ENCODE assay signal across 17 cellular contexts in the genomic region with DNA sequence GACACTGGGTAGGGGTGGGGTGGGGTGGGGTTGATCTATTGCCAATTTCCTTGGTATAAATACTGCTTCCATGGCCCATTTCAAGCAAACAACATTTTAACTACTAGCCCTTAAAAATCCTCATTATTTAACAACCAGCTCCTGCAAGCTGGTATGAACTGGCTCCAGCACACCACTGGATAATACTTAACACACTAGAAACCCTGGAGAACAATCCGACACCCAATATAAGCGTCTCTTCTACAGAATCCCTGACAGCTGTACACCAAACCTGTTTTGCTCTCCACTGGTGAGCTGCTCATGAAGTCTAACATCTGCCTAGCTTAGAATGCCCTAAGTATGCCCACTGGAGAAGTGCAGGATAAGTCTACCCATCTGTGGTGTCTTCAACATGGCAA.
DNase-seq lines count a peak whose midpoint lies in the region; ATAC-seq and TF ChIP-seq lines count a peak whose summit lies in the region.
"Had no signal": no experiment of that assay in that cellular context is flagged by ENCODE, and none has a peak within 500 bp of the region (broad histone marks: within the 10 kb centered on the region; RNA-seq: fewer than 3 reads in every experiment).

No MANE protein-coding gene starts in this region.

- TF ChIP-seq CTCF in Caco-2 (IDR thresholded peaks at IDR 0.05; ENCODE audit: insufficient read depth in 1 of 2, low read depth in 1 of 2, low read length in 1 of 2, severe bottlenecking in 1 of 2, unreplicated experiment in 1 of 2) (no peak), esophagus squamous epithelium (IDR thresholded peaks at IDR 0.05) (no peak), nephron progenitor cell (IDR thresholded peaks at IDR 0.05) (no peak)

- H3K27ac ChIP-seq in esophagus squamous epithelium, result peak overlapping the region in 3 of 4 donors; percentile 24 to 60 (median 59)
- H3K27ac ChIP-seq: RWPE1, tibial artery had no signal

- peaks cover 13% of the 10 kb centered on the region for H3K4me1 ChIP-seq in Caco-2
- H3K4me1 ChIP-seq in esophagus squamous epithelium, result peaks cover 10 to 71% (median 23%) of the 10 kb centered on the region in 3 donors

- CTCF ChIA-PET in Caco-2 (lab: Charles Lee), result interaction anchor here (1.4 kb wide), 1 partner anchor 15 kb away, joined by 4 read pairs; no protein-coding TSS in a partner anchor

- H3K36me3 Mint-ChIP-seq in Caco-2 (ENCODE audit: insufficient read depth, unreplicated experiment) (peaks cover 9% of the 10 kb centered on the region), nephron progenitor cell (ENCODE audit: low read depth) (peaks cover 23% of the 10 kb centered on the region)

- ATAC-seq in GM19452 (IDR thresholded peaks at IDR 0.05; ENCODE audit: unreplicated experiment), result no peak
- ATAC-seq: effector memory CD8-positive, alpha-beta T cell had no signal

- no peaks in the 10 kb centered on the region for H3K27me3 ChIP-seq in Caco-2 (replicated peaks; ENCODE audit: control insufficient read depth, insufficient read depth, low read length)
- no peaks in the 10 kb centered on the region for H3K27me3 ChIP-seq in esophagus squamous epithelium
- H3K27me3 ChIP-seq: tibial artery had no signal

- H3K4me1 Mint-ChIP-seq in Caco-2 (ENCODE audit: low read depth, unreplicated experiment), result peaks cover 39% of the 10 kb centered on the region
- H3K4me1 Mint-ChIP-seq in nephron progenitor cell, result peaks cover 73% of the 10 kb centered on the region

- DNase-seq in Caco-2, result no peak
- peak; percentile 49 for DNase-seq in NCI-H524 treated with DMSO at 0.1 percent for 48 hours (lab: John Stamatoyannopoulos, UW)
- no peak for DNase-seq in esophagus squamous epithelium (lab: John Stamatoyannopoulos, UW)
- DNase-seq in nephron progenitor cell, result no peak
- no peak for DNase-seq in RPMI8226
- no peak for DNase-seq in occipital lobe (lab: John Stamatoyannopoulos, UW)
- no peak for DNase-seq in DMS53 treated with DMSO at 0.1 percent for 48 hours (lab: John Stamatoyannopoulos, UW; ENCODE audit: unreplicated experiment)
- DNase-seq: activated naive CD4-positive, alpha-beta T cell; COR-L47; effector memory CD8-positive, alpha-beta T cell; foreskin fibroblast; NCI-H1694 treated with DMSO at 0.1 percent for 48 hours; NCI-H774; tibial artery had no signal

- TF ChIP-seq POLR2A in esophagus squamous epithelium (IDR thresholded peaks at IDR 0.05), result no peak

- H3K9me3 Mint-ChIP-seq in Caco-2 (ENCODE audit: unreplicated experiment) (no peaks in the 10 kb centered on the region), nephron progenitor cell (no peaks in the 10 kb centered on the region)
- H3K9me3 Mint-ChIP-seq: effector memory CD8-positive, alpha-beta T cell; T-helper 1 cell treated with Interleukin-12 subunit alpha and Interleukin-12 subunit beta and Interleukin-4 antibody, amounts not matched to agents 30 μg/mL and 1 μg/mL, for 36 hours had no signal

- H3K27me3 Mint-ChIP-seq in Caco-2 (ENCODE audit: insufficient read depth, unreplicated experiment) (no peaks in the 10 kb centered on the region), nephron progenitor cell (ENCODE audit: low read depth, poor library complexity) (no peaks in the 10 kb centered on the region)
- H3K27me3 Mint-ChIP-seq: effector memory CD8-positive, alpha-beta T cell had no signal

- POLR2A ChIA-PET in Caco-2 (lab: Charles Lee), result no interaction called here

- H3K4me3 ChIP-seq in Caco-2 (ENCODE audit: low read depth, low read length), result no peak overlapping the region
- no peak overlapping the region for H3K4me3 ChIP-seq in esophagus squamous epithelium
- H3K4me3 ChIP-seq: tibial artery had no signal

- 63 to 87% methylated on average over 2 of the region's 2 CpGs for WGBS in esophagus squamous epithelium, 2 donors

- H3K9me3 ChIP-seq in Caco-2 (no peaks in the 10 kb centered on the region), esophagus squamous epithelium (no peaks in the 10 kb centered on the region)
- H3K9me3 ChIP-seq: tibial artery had no signal

- no TSS peak for BruUV-seq in Caco-2 (replicated peaks; lab: Mats Ljungman, UMichigan)

- intact Hi-C loops in Caco-2 (cut with micrococcal nuclease; ENCODE audit: unreplicated experiment), result no loop called here
- intact Hi-C loops in esophagus squamous epithelium (cut with DNase I), result no loop called here

- no peaks in the 10 kb centered on the region; the same call in 1 of the 2 replicates for H3K36me3 ChIP-seq in Caco-2 (ENCODE audit: control insufficient read depth, insufficient read depth, low read length)
- H3K36me3 ChIP-seq in esophagus squamous epithelium, result no peaks in the 10 kb centered on the region
- H3K36me3 ChIP-seq: tibial artery had no signal

- H3K27ac Mint-ChIP-seq in Caco-2 (ENCODE audit: unreplicated experiment) (peak overlapping the region; percentile 46), nephron progenitor cell (peak overlapping the region; percentile 12)
- H3K27ac Mint-ChIP-seq: T-helper 1 cell treated with Interleukin-12 subunit alpha and Interleukin-12 subunit beta and Interleukin-4 antibody, amounts not matched to agents 30 μg/mL and 1 μg/mL, for 36 hours had no signal

- no peak overlapping the region for H3K4me3 Mint-ChIP-seq in Caco-2 (ENCODE audit: unreplicated experiment)
- no peak overlapping the region for H3K4me3 Mint-ChIP-seq in nephron progenitor cell
- H3K4me3 Mint-ChIP-seq: effector memory CD8-positive, alpha-beta T cell; T-helper 1 cell treated with Interleukin-12 subunit alpha and Interleukin-12 subunit beta and Interleukin-4 antibody, amounts not matched to agents 30 μg/mL and 1 μg/mL, for 36 hours had no signal
